Comparison of ENCODE assay signal across 23 cellular contexts in the genomic region with DNA sequence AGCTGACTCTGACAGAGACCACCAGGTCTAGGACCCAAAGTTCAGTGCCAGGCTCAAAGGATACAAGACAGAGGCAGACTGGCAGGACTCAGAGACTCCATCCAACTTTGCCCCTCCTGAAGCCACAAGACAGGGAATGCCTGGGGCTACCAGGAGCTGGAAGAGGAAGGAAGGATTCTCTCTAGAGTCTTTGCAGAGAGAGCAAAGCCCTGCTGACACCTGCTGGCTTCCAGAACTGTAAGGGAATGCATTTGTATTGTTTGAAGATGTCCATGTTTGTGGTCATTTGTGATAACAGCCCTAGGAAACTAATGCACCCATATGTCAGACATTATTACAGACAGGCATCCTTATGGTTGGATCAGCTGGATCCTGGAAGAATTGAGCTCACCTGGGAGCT.
DNase-seq lines count a peak whose midpoint lies in the region; ATAC-seq, FAIRE-seq and TF ChIP-seq lines count a peak whose summit lies in the region.
"Had no signal": no experiment of that assay in that cellular context is flagged by ENCODE, and none has a peak within 500 bp of the region (broad histone marks: within the 10 kb centered on the region; RNA-seq: fewer than 3 reads in every experiment).

No MANE protein-coding gene starts in this region.

- H3K27ac ChIP-seq in RWPE2 (ENCODE audit: poor library complexity, severe bottlenecking): no peak overlapping the region
- H3K27ac ChIP-seq in small intestine (ENCODE audit: low read depth in 1 of 2, low read length in 1 of 2): no peak overlapping the region
- no peak overlapping the region for H3K27ac ChIP-seq in substantia nigra (ENCODE audit: low read depth, low read length, poor library complexity, severe bottlenecking)
- H3K27ac ChIP-seq: SJSA1 had no signal

- no peaks in the 10 kb centered on the region for H3K4me1 ChIP-seq in RWPE2 (ENCODE audit: insufficient read depth, poor library complexity, severe bottlenecking)
- H3K4me1 ChIP-seq in small intestine (ENCODE audit: control insufficient read depth in 2 of 2, insufficient read depth in 1 of 2, low read depth in 1 of 2, low read length in 1 of 2): peaks cover 0 to 3% of the 10 kb centered on the region in 2 donors
- H3K4me1 ChIP-seq: SJSA1 had no signal

- peak; percentile 44; the same call in 1 of the 3 replicates for ATAC-seq in RWPE2 (ENCODE audit: low read depth)
- ATAC-seq: CD8-positive, alpha-beta T cell; Right ventricle myocardium inferior had no signal

- TF ChIP-seq CTCF in RWPE2 (IDR thresholded peaks at IDR 0.05; ENCODE audit: poor library complexity, severe bottlenecking): peak; percentile 11
- peak; percentile 22 for TF ChIP-seq CTCF in epithelial cell of esophagus (IDR thresholded peaks at IDR 0.05; ENCODE audit: insufficient read depth, low read depth, low read length, missing control alignments)

- no peaks in the 10 kb centered on the region for H3K27me3 ChIP-seq in RWPE2 (ENCODE audit: insufficient read depth, poor library complexity, severe bottlenecking)
- H3K27me3 ChIP-seq in small intestine (ENCODE audit: control insufficient read depth in 2 of 2, insufficient read depth in 2 of 2, low read length in 2 of 2): no peaks in the 10 kb centered on the region
- H3K27me3 ChIP-seq: SJSA1 had no signal

- no peak for FAIRE-seq in small intestine (lab: Jason Lieb, UNC)
- FAIRE-seq: GM19239, RCC 7860 had no signal

- H3K9me3 ChIP-seq in RWPE2 (ENCODE audit: severe bottlenecking): no peaks in the 10 kb centered on the region
- H3K9me3 ChIP-seq in small intestine (ENCODE audit: control insufficient read depth, low read depth): no peaks in the 10 kb centered on the region
- H3K9me3 ChIP-seq: SJSA1 had no signal

- peak; percentile 14 for DNase-seq in NCI-H82 (lab: John Stamatoyannopoulos, UW)
- no peak for DNase-seq in NCI-H82 treated with DMSO at 0.1 percent for 48 hours (lab: John Stamatoyannopoulos, UW; ENCODE audit: unreplicated experiment)
- no peak for DNase-seq in RWPE2 (ENCODE audit: low spot score)
- DNase-seq in epithelial cell of esophagus (ENCODE audit: low read depth): peak; percentile 17
- DNase-seq in small intestine: peak; percentile 13
- no peak for DNase-seq in hypothalamus (lab: John Stamatoyannopoulos, UW)
- no peak for DNase-seq in substantia nigra (lab: John Stamatoyannopoulos, UW)
- DNase-seq: AML-193; C1 segment of cervical spinal cord; CD8-positive, alpha-beta T cell; EL; GF-D8; Karpas-422; NCI-H1694 treated with DMSO at 0.1 percent for 48 hours; NCI-H2107; NCI-H2227 treated with DMSO at 0.1 percent for 48 hours; NCI-H510A; NCI-H748 treated with DMSO at 0.1 percent for 48 hours; OCI-M1 had no signal

- no peak overlapping the region for H3K4me3 ChIP-seq in RWPE2 (ENCODE audit: severe bottlenecking)
- H3K4me3 ChIP-seq in epithelial cell of esophagus (ENCODE audit: low read length): no peak overlapping the region
- no peak overlapping the region for H3K4me3 ChIP-seq in small intestine (ENCODE audit: low read depth in 1 of 2, low read length in 2 of 2)
- H3K4me3 ChIP-seq: SJSA1 had no signal

- H3K36me3 ChIP-seq in RWPE2 (ENCODE audit: low read depth) (no peaks in the 10 kb centered on the region), small intestine (ENCODE audit: control insufficient read depth in 2 of 2, insufficient read depth in 2 of 2, low read length in 2 of 2) (no peaks in the 10 kb centered on the region)
- H3K36me3 ChIP-seq: SJSA1 had no signal

Comparison
In these comparisons a context has a peak if more than half of its experiments do, and no peak if none do; other contexts are left out.
1. DNase-seq: peak in NCI-H82 (single experiment), epithelial cell of esophagus (single experiment) and small intestine (single experiment); none in NCI-H82 treated with DMSO at 0.1 percent for 48 hours (single experiment), RWPE2 (single experiment), hypothalamus (0 of 51) and substantia nigra (0 of 49).